In genomic region chr1:10573446-10573845, GRCh38 we compare ENCODE assay signal across 24 cellular contexts.
"Had no signal": no experiment of that assay in that cellular context is flagged by ENCODE, and none has a peak within 500 bp of the region (broad histone marks: within the 10 kb centered on the region; RNA-seq: fewer than 3 reads in every experiment).

No MANE protein-coding gene starts in this region.

- H3K27me3 Mint-ChIP-seq: activated B cell treated with CpG ODN at 0.5 μM for 24 hours; activated CD4-positive, alpha-beta T cell treated with anti-CD3 and anti-CD28 coated beads for 36 hours; activated naive CD8-positive, alpha-beta T cell treated with anti-CD3 and anti-CD28 coated beads, Interleukin-2, amount 10 ng/mL, durations not matched to agents 7 days and 5 days; dendritic cell treated with granulocyte-macrophage colony-stimulating factor and Interleukin-4, amounts not matched to agents 40 ng/mL and 50 ng/mL, for 4 days; natural killer cell treated with Interleukin-12 subunit alpha and Interleukin-12 subunit beta and Interleukin-15 and Interleukin-18, amount 100 ng/mL, for 72 hours; stimulated activated naive CD8-positive, alpha-beta T cell treated with anti-CD3 and anti-CD28 coated beads, Interleukin-15, Interleukin-2, amounts not matched to agents 100 ng/mL and 50 ng/mL, for 24 hours; T-helper 17 cell had no signal

- H3K4me3 Mint-ChIP-seq: activated B cell treated with CpG ODN at 0.5 μM for 24 hours; activated CD4-positive, alpha-beta T cell treated with anti-CD3 and anti-CD28 coated beads for 36 hours; activated naive CD8-positive, alpha-beta T cell treated with anti-CD3 and anti-CD28 coated beads, Interleukin-2, amount 10 ng/mL, durations not matched to agents 7 days and 5 days; dendritic cell treated with granulocyte-macrophage colony-stimulating factor and Interleukin-4, amounts not matched to agents 40 ng/mL and 50 ng/mL, for 4 days; natural killer cell treated with Interleukin-12 subunit alpha and Interleukin-12 subunit beta and Interleukin-15 and Interleukin-18, amount 100 ng/mL, for 72 hours; stimulated activated naive CD8-positive, alpha-beta T cell treated with anti-CD3 and anti-CD28 coated beads, Interleukin-15, Interleukin-2, amounts not matched to agents 100 ng/mL and 50 ng/mL, for 24 hours; T-helper 17 cell had no signal

- H3K9me3 ChIP-seq: ovary, psoas muscle, right atrium auricular region had no signal

- DNase-seq: activated B cell treated with CpG ODN at 0.5 μM for 24 hours; activated CD4-positive, alpha-beta T cell treated with anti-CD3 and anti-CD28 coated beads for 36 hours; activated CD4-positive, alpha-beta T cell treated with anti-CD3 and anti-CD28 coated beads, Interleukin-2, amount 50 U/mL, for 48 hours; activated naive CD4-positive, alpha-beta T cell treated with Interleukin-2 at 50 U/mL for 16 hours; activated naive CD8-positive, alpha-beta T cell treated with anti-CD3 and anti-CD28 coated beads, Interleukin-2, amount 10 ng/mL, durations not matched to agents 7 days and 5 days; activated T-cell treated with anti-CD3 and anti-CD28 coated beads, Interleukin-2, amount 50 U/mL, for 48 hours; amniotic stem cell; effector CD4-positive, alpha-beta T cell; hypothalamus; midbrain; ovary; psoas muscle; stimulated activated CD4-positive, alpha-beta T cell treated with anti-CD3 and anti-CD28 coated beads, Interleukin-12 subunit alpha, Interleukin-12 subunit beta, amount 100 ng/mL, for 4 hours; stimulated activated CD4-positive, alpha-beta T cell treated with anti-CD3 and anti-CD28 coated beads, Interleukin-4, amount 100 ng/mL, for 4 hours; T-helper 17 cell; tibial artery had no signal

- H3K27me3 ChIP-seq: cardiac muscle cell, ovary, right atrium auricular region, tibial artery had no signal

- H3K4me3 ChIP-seq: cardiac muscle cell, ovary, psoas muscle, right atrium auricular region, tibial artery had no signal

- H3K27ac ChIP-seq: cardiac muscle cell, ovary, psoas muscle, right atrium auricular region, tibial artery had no signal

- H3K9me3 Mint-ChIP-seq: activated naive CD8-positive, alpha-beta T cell treated with anti-CD3 and anti-CD28 coated beads, Interleukin-2, amount 10 ng/mL, durations not matched to agents 7 days and 5 days; natural killer cell treated with Interleukin-12 subunit alpha and Interleukin-12 subunit beta and Interleukin-15 and Interleukin-18, amount 100 ng/mL, for 72 hours; stimulated activated naive CD8-positive, alpha-beta T cell treated with anti-CD3 and anti-CD28 coated beads, Interleukin-15, Interleukin-2, amounts not matched to agents 100 ng/mL and 50 ng/mL, for 24 hours had no signal

- ATAC-seq: activated CD4-positive, alpha-beta T cell treated with anti-CD3 and anti-CD28 coated beads for 36 hours; natural killer cell treated with Interleukin-12 subunit alpha and Interleukin-12 subunit beta and Interleukin-15 and Interleukin-18, amount 100 ng/mL, for 72 hours; psoas muscle; T-helper 17 cell had no signal

- H3K4me1 ChIP-seq: psoas muscle, right atrium auricular region, tibial artery had no signal

- H3K36me3 ChIP-seq: cardiac muscle cell, ovary, right atrium auricular region, tibial artery had no signal

- H3K4me1 Mint-ChIP-seq: activated B cell treated with CpG ODN at 0.5 μM for 24 hours; activated CD4-positive, alpha-beta T cell treated with anti-CD3 and anti-CD28 coated beads for 36 hours; activated naive CD8-positive, alpha-beta T cell treated with anti-CD3 and anti-CD28 coated beads, Interleukin-2, amount 10 ng/mL, durations not matched to agents 7 days and 5 days had no signal

- H3K27ac Mint-ChIP-seq: activated B cell treated with CpG ODN at 0.5 μM for 24 hours; activated CD4-positive, alpha-beta T cell treated with anti-CD3 and anti-CD28 coated beads for 36 hours; activated naive CD8-positive, alpha-beta T cell treated with anti-CD3 and anti-CD28 coated beads, Interleukin-2, amount 10 ng/mL, durations not matched to agents 7 days and 5 days; dendritic cell treated with granulocyte-macrophage colony-stimulating factor and Interleukin-4, amounts not matched to agents 40 ng/mL and 50 ng/mL, for 4 days; natural killer cell treated with Interleukin-12 subunit alpha and Interleukin-12 subunit beta and Interleukin-15 and Interleukin-18, amount 100 ng/mL, for 72 hours; stimulated activated naive CD8-positive, alpha-beta T cell treated with anti-CD3 and anti-CD28 coated beads, Interleukin-15, Interleukin-2, amounts not matched to agents 100 ng/mL and 50 ng/mL, for 24 hours had no signal

- FAIRE-seq: endometrium, frontal cortex, islet of Langerhans had no signal
